20 cellular contexts compared by ENCODE assay signal in the genomic region with DNA sequence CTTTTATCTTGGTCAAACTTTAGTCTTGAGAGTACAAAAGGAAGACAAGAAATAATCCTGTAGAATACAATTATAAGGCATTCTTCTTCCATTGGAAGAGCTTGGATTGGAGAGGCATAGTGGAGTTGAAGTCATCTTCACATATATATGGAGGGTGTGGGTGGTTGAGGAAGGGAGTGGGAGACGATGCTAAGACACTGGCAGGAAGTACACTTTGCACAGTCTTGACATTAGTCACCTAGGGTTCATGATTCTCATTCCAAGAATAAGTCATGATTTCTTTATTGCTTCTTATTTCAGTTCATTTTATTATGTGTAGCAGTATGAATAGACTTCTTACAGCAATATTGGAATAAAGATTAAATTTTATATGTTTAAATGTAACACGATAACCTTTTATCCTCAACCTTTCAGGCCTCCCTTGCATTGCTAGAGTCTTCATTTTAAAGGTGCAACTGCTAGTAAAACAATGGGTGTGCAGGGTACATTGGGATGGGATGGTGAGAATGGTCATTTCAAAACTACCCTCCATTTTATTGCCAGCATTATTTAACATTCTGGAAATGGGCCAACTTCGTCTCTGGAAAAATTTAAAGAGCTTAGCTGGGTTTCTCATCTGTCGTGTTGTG. TPM values are rescaled to one million over a fixed set of nuclear protein-coding genes. Genes with fewer than 3 reads are reported as not detected.
DNase-seq lines count a peak whose midpoint lies in the region; ATAC-seq and TF ChIP-seq lines count a peak whose summit lies in the region.
"Had no signal": no experiment of that assay in that cellular context is flagged by ENCODE, and none has a peak within 500 bp of the region (broad histone marks: within the 10 kb centered on the region; RNA-seq: fewer than 3 reads in every experiment).

No MANE protein-coding gene starts in this region.

- intact Hi-C loops in testis (cut with DNase I; ENCODE audit: low total_unique reads): no loop called here

- DNase-seq in DMS 273 (lab: John Stamatoyannopoulos, UW; ENCODE audit: unreplicated experiment) (peak; percentile 16), DMS 273 treated with DMSO at 0.1 percent for 48 hours (lab: John Stamatoyannopoulos, UW) (no peak), CD1c-positive myeloid dendritic cell (ENCODE audit: extremely low spot score) (peak; percentile 13), fibroblast of villous mesenchyme (ENCODE audit: low read depth) (peak; percentile 3), testis (no peak)
- DNase-seq in T-helper 2 cell treated with Interferon-gamma antibody and Interleukin-4, amounts not matched to agents 5 μg/mL and 100 μg/mL, for 36 hours (ENCODE audit: low spot score): peak; percentile 48
- DNase-seq in effector CD4-positive, alpha-beta T cell: no peak
- DNase-seq: 8988T; activated CD4-positive, alpha-beta T cell treated with anti-CD3 and anti-CD28 coated beads, Interleukin-2, amount 50 U/mL, for 4 hours; DND-41; HFFc6; mesendoderm; NCI-H1436 treated with DMSO at 0.1 percent for 48 hours; SHP77 had no signal

- WGBS in testis, 2 donors: 64 to 72% methylated on average over 4 of the region's 4 CpGs

- no peaks in the 10 kb centered on the region for H3K27me3 ChIP-seq in testis
- H3K27me3 ChIP-seq: cardiac muscle cell had no signal

- no peak for TF ChIP-seq CTCF in fibroblast of villous mesenchyme (IDR thresholded peaks at IDR 0.05; ENCODE audit: insufficient read depth, low read depth, low read length)
- no peak for TF ChIP-seq CTCF in testis (IDR thresholded peaks at IDR 0.05)

- H3K36me3 ChIP-seq in testis (ENCODE audit: low read depth, missing control alignments): no peaks in the 10 kb centered on the region
- H3K36me3 ChIP-seq: cardiac muscle cell had no signal

- H3K9me3 Mint-ChIP-seq in T-helper 2 cell treated with Interferon-gamma antibody and Interleukin-4, amounts not matched to agents 5 μg/mL and 100 μg/mL, for 36 hours: no peaks in the 10 kb centered on the region
- H3K9me3 Mint-ChIP-seq: activated naive CD4-positive, alpha-beta T cell treated with anti-CD3 and anti-CD28 coated beads, Interleukin-2, amount 50 U/mL, for 24 hours; HFFc6 had no signal

- no peaks in the 10 kb centered on the region for H3K9me3 ChIP-seq in testis

- no peak overlapping the region for H3K4me3 ChIP-seq in fibroblast of villous mesenchyme (ENCODE audit: low read depth, low read length)
- no peak overlapping the region for H3K4me3 ChIP-seq in testis
- H3K4me3 ChIP-seq: cardiac muscle cell had no signal

- TF ChIP-seq POLR2A in testis (IDR thresholded peaks at IDR 0.05): no peak

- H3K4me1 Mint-ChIP-seq in T-helper 2 cell treated with Interferon-gamma antibody and Interleukin-4, amounts not matched to agents 5 μg/mL and 100 μg/mL, for 36 hours (ENCODE audit: low read depth): peaks cover 9% of the 10 kb centered on the region
- H3K4me1 Mint-ChIP-seq: CD14-positive monocyte had no signal

- no peak for ATAC-seq in GM19328 (IDR thresholded peaks at IDR 0.05; ENCODE audit: unreplicated experiment)
- ATAC-seq: sciatic nerve had no signal

- H3K27me3 Mint-ChIP-seq in T-helper 2 cell treated with Interferon-gamma antibody and Interleukin-4, amounts not matched to agents 5 μg/mL and 100 μg/mL, for 36 hours (ENCODE audit: low read depth): peaks cover 7% of the 10 kb centered on the region

- H3K4me3 Mint-ChIP-seq in T-helper 2 cell treated with Interferon-gamma antibody and Interleukin-4, amounts not matched to agents 5 μg/mL and 100 μg/mL, for 36 hours: no peak overlapping the region
- H3K4me3 Mint-ChIP-seq: activated naive CD4-positive, alpha-beta T cell treated with anti-CD3 and anti-CD28 coated beads, Interleukin-2, amount 50 U/mL, for 24 hours; CD14-positive monocyte; HFFc6 had no signal

- no peaks in the 10 kb centered on the region for H3K4me1 ChIP-seq in testis

- no peak overlapping the region for H3K27ac ChIP-seq in testis
- H3K27ac ChIP-seq: cardiac muscle cell had no signal

- no peak overlapping the region for H3K27ac Mint-ChIP-seq in T-helper 2 cell treated with Interferon-gamma antibody and Interleukin-4, amounts not matched to agents 5 μg/mL and 100 μg/mL, for 36 hours
- H3K27ac Mint-ChIP-seq: activated naive CD4-positive, alpha-beta T cell treated with anti-CD3 and anti-CD28 coated beads, Interleukin-2, amount 50 U/mL, for 24 hours; CD14-positive monocyte; HFFc6 had no signal

- H3K36me3 Mint-ChIP-seq in T-helper 2 cell treated with Interferon-gamma antibody and Interleukin-4, amounts not matched to agents 5 μg/mL and 100 μg/mL, for 36 hours (ENCODE audit: low read depth): no peaks in the 10 kb centered on the region
- H3K36me3 Mint-ChIP-seq: activated naive CD4-positive, alpha-beta T cell treated with anti-CD3 and anti-CD28 coated beads, Interleukin-2, amount 50 U/mL, for 24 hours; CD14-positive monocyte had no signal

RNA-seq across cellular contexts. Expression of gene SLC26A3, which starts 12.3 kb away (rescaled TPM):
- not detected in 2 replicates for total RNA-seq in fibroblast of villous mesenchyme
- total RNA-seq in testis: 1 to 10 TPM in 1 of 2 donors, not detected in 1; 1.1 TPM
- 1.3 TPM for polyA plus RNA-seq in testis (ENCODE audit: insufficient read depth, low read depth, low replicate concordance)
- total RNA-seq: cardiac muscle cell; HFFc6; sciatic nerve; T-helper 2 cell treated with Interferon-gamma antibody and Interleukin-4, amounts not matched to agents 100 ng/mL and 5 ng/mL, for 36 hours had no signal
- polyA plus RNA-seq: CD14-positive monocyte had no signal

Comparison
In these comparisons a context has a peak if more than half of its experiments do, and no peak if none do; other contexts are left out.
1. DNase-seq: peak in DMS 273 (single experiment), CD1c-positive myeloid dendritic cell (single experiment), T-helper 2 cell treated with Interferon-gamma antibody and Interleukin-4, amounts not matched to agents 5 μg/mL and 100 μg/mL, for 36 hours (single experiment) and fibroblast of villous mesenchyme (single experiment); none in DMS 273 treated with DMSO at 0.1 percent for 48 hours (single experiment), testis (single experiment) and effector CD4-positive, alpha-beta T cell (single experiment).